In the genomic region with DNA sequence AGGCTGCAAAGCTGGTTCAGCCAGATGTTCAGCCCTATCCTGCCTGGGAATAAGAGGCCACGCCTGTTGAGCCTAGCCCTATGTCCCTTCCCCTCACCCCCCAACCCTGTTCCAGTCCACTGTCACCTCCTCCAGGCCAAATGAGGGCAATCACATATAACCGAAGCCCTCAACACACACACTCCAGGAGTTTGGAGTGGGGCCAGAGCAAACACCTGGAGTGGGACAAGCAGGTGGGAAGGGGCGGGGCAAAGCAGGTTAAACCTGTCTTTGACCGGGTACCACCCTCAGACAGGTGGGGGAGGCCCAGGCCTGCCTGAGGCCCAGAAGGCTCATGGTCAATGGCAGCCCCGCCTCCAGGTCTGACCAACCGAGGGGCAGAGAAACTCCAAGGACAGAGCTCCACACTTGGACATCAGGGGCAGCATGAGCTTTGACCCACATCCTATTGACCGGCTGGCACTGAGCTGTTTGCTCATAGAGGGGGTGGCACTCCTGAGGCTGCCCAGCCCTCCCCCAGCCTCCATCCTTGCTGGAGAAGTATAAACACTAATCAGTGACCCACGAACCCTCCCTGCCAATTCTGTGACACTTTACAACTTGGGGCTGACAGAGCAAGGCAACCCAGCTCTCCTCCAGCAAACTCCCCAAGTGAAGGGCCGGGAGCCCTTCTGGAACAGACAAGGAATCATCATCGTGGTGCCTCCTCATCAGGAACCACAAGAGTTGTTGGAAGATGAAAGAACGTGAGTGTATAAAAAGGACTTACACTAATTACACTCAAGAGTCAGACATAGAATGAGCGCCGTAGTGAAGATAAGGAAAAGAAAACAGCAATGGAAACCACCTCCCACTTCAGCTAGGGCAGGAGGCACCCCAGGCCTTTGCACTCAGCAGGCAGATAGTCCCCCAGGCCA, we compare ENCODE assay signal across 8 cellular contexts. TPM values are rescaled to one million over a fixed set of nuclear protein-coding genes. Genes with fewer than 3 reads are reported as not detected.
DNase-seq lines count a peak whose midpoint lies in the region; ATAC-seq and TF ChIP-seq lines count a peak whose summit lies in the region.

No MANE protein-coding gene starts in this region.

- H3K4me3 ChIP-seq in esophagus (ENCODE audit: low read depth in 1 of 2, low read length in 2 of 2) (peak overlapping the region; percentile 61 to 86), spleen (no peak overlapping the region)

- peaks cover 8 to 30% of the 10 kb centered on the region in 2 donors for H3K36me3 ChIP-seq in esophagus (ENCODE audit: control insufficient read depth in 2 of 2, insufficient read depth in 2 of 2, low read length in 1 of 2)
- peaks cover 0 to 29% (median 13%) of the 10 kb centered on the region in 6 donors for H3K36me3 ChIP-seq in spleen

- intact Hi-C loops in posterior vena cava (cut with DNase I), result loop anchor here in 1 of 2 donors (5.0 kb wide), 1 partner anchor 142 kb away; no protein-coding TSS in a partner anchor
- intact Hi-C loops in spleen (cut with DNase I; ENCODE audit: low total_unique reads), result no loop called here

- H3K4me1 ChIP-seq in esophagus (ENCODE audit: control insufficient read depth in 2 of 2, insufficient read depth in 2 of 2, low read length in 1 of 2), result peaks cover 0 to 6% of the 10 kb centered on the region in 2 donors
- H3K4me1 ChIP-seq in spleen, result peaks cover 18 to 58% (median 36%) of the 10 kb centered on the region in 6 donors

- ATAC-seq in GM19397 (IDR thresholded peaks at IDR 0.05; ENCODE audit: unreplicated experiment), result no peak

- no peak for TF ChIP-seq CTCF in spleen (IDR thresholded peaks at IDR 0.05 in 8 of 11, conservative IDR thresholded peaks at IDR 0.05 in 3 of 11)

- H3K27me3 ChIP-seq in esophagus (ENCODE audit: control insufficient read depth in 1 of 2, insufficient read depth in 2 of 2, low read length in 2 of 2), result no peaks in the 10 kb centered on the region
- peaks cover 0 to 20% (median 0%) of the 10 kb centered on the region in 7 donors for H3K27me3 ChIP-seq in spleen (replicated peaks in 1 of 7)

- H3K9me3 ChIP-seq in esophagus (ENCODE audit: control insufficient read depth in 2 of 2, insufficient read depth in 1 of 2, low read depth in 1 of 2, low read length in 1 of 2) (no peaks in the 10 kb centered on the region), spleen (no peaks in the 10 kb centered on the region)

- 32 to 37% methylated on average over 13 of the region's 13 CpGs for WGBS in esophagus, 2 donors
- 65 to 72% (median 67%) methylated on average over 12 to 13 of the region's 13 CpGs for WGBS in spleen, 5 donors

- DNase-seq in HCEC 1CT (peak; percentile 31), NCI-H526 treated with DMSO at 0.1 percent for 48 hours (lab: John Stamatoyannopoulos, UW) (peak; percentile 19), posterior vena cava (ENCODE audit: low spot score) (peak; percentile 80), AML-193 (lab: John Stamatoyannopoulos, UW) (no peak), activated gamma-delta T cell treated with Interleukin-2 at 50 U/mL for 16 hours (no peak), spleen (no peak)

- no peak for TF ChIP-seq POLR2A in spleen (IDR thresholded peaks at IDR 0.05)

- H3K27ac ChIP-seq in esophagus (ENCODE audit: low read depth in 2 of 2, low read length in 1 of 2), result peak overlapping the region; percentile 91 to 98
- H3K27ac ChIP-seq in spleen, result peak overlapping the region in 2 of 8 donors; percentile 18 to 36

RNA-seq across cellular contexts. Expression of gene ESRP2, which starts 1.5 kb away (rescaled TPM):
- polyA plus RNA-seq in esophagus (10 to 100 TPM; 80.5 to 90.5 TPM), spleen (under 1 TPM; 0.02 to 0.16 (median 0.09) TPM)
- total RNA-seq in posterior vena cava (under 1 TPM in 1 of 2 donors, not detected in 1; 0.23 TPM), spleen (under 1 TPM in 5 of 7 donors, not detected in 2; 0.20 to 0.35 (median 0.27) TPM)

RNA-seq across cellular contexts. Expression of gene PLA2G15, which starts 10.7 kb away (rescaled TPM):
- polyA plus RNA-seq in esophagus, result 1 to 10 TPM; 3.9 to 5.2 TPM
- 10 to 100 TPM; 11.6 to 21.9 TPM for total RNA-seq in posterior vena cava
- 10 to 100 TPM; 26.1 to 40.4 (median 35.7) TPM for total RNA-seq in spleen
- 1 to 10 TPM; 6.3 to 8.5 (median 7.9) TPM for polyA plus RNA-seq in spleen

RNA-seq across cellular contexts. Expression of gene SLC7A6, which starts 29.9 kb away (rescaled TPM):
- 1 to 10 TPM; 4.1 to 4.2 TPM for polyA plus RNA-seq in esophagus
- 10 to 100 TPM; 28.4 to 39.7 TPM for total RNA-seq in posterior vena cava
- total RNA-seq in spleen, result 10 to 100 TPM; 24.9 to 62.8 (median 50.7) TPM
- polyA plus RNA-seq in spleen, result 10 to 100 TPM in 2 of 3 donors, 1 to 10 TPM in 1; 9.8 to 12.3 (median 11.6) TPM

Comparison
In these comparisons a context has a peak if more than half of its experiments do, and no peak if none do; other contexts are left out.
1. DNase-seq: peak in HCEC 1CT (single experiment), NCI-H526 treated with DMSO at 0.1 percent for 48 hours (single experiment) and posterior vena cava (single experiment); none in AML-193 (0 of 2), activated gamma-delta T cell treated with Interleukin-2 at 50 U/mL for 16 hours (single experiment) and spleen (single experiment).
2. H3K4me3 ChIP-seq: peak in esophagus (2 of 2); none in spleen (0 of 8).